ENCODE assay signal across 8 cellular contexts in the genomic region with DNA sequence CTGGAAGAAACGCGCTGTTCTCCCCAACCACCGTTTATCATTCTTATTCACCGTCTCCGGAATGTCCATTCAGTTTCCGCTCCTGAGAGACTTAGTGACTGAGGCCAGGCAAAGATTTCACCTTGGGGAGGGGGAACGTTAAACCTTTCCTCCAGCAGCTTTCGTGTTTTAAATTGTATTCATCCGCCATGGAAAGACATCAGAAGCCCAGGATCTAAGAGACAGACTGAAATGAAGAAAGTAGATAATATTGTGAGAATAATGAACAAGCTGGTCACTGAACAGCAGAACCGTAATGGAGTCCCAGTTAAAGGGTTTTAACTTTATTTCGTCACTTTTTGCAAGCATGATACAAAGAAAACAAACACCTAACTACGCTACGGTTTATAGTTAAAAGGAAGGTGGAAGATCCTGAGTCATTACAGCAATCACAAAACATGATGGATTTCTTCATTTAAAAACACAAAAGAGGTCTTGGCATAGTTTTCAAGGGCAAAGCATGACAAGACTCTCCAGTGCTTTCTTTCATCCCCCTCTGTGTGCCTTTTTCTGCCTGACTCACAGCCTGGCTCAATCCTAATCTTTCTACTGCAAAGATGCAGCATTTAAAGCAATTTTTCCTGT. TPM values are rescaled to one million over a fixed set of nuclear protein-coding genes. Genes with fewer than 3 reads are reported as not detected.
DNase-seq lines count a peak whose midpoint lies in the region; ATAC-seq and TF ChIP-seq lines count a peak whose summit lies in the region.

No MANE protein-coding gene starts in this region.

- ATAC-seq in GM18511 (IDR thresholded peaks at IDR 0.05; ENCODE audit: unreplicated experiment) = no peak
- ATAC-seq in GM21381 (IDR thresholded peaks at IDR 0.05; ENCODE audit: unreplicated experiment) = no peak

- no peaks in the 10 kb centered on the region for H3K9me3 ChIP-seq in breast epithelium

- H3K9me3 Mint-ChIP-seq in IgD-negative memory B cell (no peaks in the 10 kb centered on the region), type B pancreatic cell (no peaks in the 10 kb centered on the region)

- H3K27ac Mint-ChIP-seq in IgD-negative memory B cell (peak overlapping the region; percentile 72 to 94 (median 84)), type B pancreatic cell (peak overlapping the region; percentile 98)

- H3K27me3 Mint-ChIP-seq in IgD-negative memory B cell (peaks cover 2% of the 10 kb centered on the region), type B pancreatic cell (no peaks in the 10 kb centered on the region)

- H3K4me3 Mint-ChIP-seq in IgD-negative memory B cell (peak overlapping the region; percentile 91 to 97 (median 95)), type B pancreatic cell (peak overlapping the region; percentile 99)

- peak; percentile 38 for DNase-seq in Daoy (ENCODE audit: low read depth)
- DNase-seq in breast epithelium (ENCODE audit: low spot score in 2 of 2) = no peak
- DNase-seq in lower leg skin (ENCODE audit: low spot score in 2 of 2) = no peak
- no peak for DNase-seq in type B pancreatic cell (ENCODE audit: extremely low spot score, unreplicated experiment)
- DNase-seq in NCI-H2171 (lab: John Stamatoyannopoulos, UW) = no peak

- H3K36me3 Mint-ChIP-seq in IgD-negative memory B cell = no peaks in the 10 kb centered on the region
- no peaks in the 10 kb centered on the region for H3K36me3 Mint-ChIP-seq in type B pancreatic cell

- no peak for TF ChIP-seq CTCF in breast epithelium (IDR thresholded peaks at IDR 0.05)
- TF ChIP-seq CTCF in lower leg skin (IDR thresholded peaks at IDR 0.05) = no peak
- no peak for TF ChIP-seq CTCF in type B pancreatic cell (conservative IDR thresholded peaks at IDR 0.05)

- H3K4me1 ChIP-seq in breast epithelium = peaks cover 0 to 15% of the 10 kb centered on the region in 2 donors

- intact Hi-C loops in breast epithelium (cut with DNase I; ENCODE audit: low total_unique reads) = no loop called here
- intact Hi-C loops in lower leg skin (cut with DNase I; ENCODE audit: low total_unique reads) = no loop called here

- H3K4me1 Mint-ChIP-seq in IgD-negative memory B cell (peaks cover 10 to 32% (median 13%) of the 10 kb centered on the region in 3 donors), type B pancreatic cell (ENCODE audit: unreplicated experiment) (peaks cover 45% of the 10 kb centered on the region)

- peak overlapping the region; percentile 99 for H3K27ac ChIP-seq in breast epithelium

- TF ChIP-seq POLR2A in breast epithelium (IDR thresholded peaks at IDR 0.05) (no peak), lower leg skin (IDR thresholded peaks at IDR 0.05) (peak in 1 of 2 donors; percentile 16)

- H3K4me3 ChIP-seq in breast epithelium (peak overlapping the region; percentile 87 to 94 (median 92)), lower leg skin (ENCODE audit: low read depth, poor library complexity, severe bottlenecking) (peak overlapping the region; percentile 14)

- no peaks in the 10 kb centered on the region for H3K36me3 ChIP-seq in breast epithelium

- no peaks in the 10 kb centered on the region for H3K27me3 ChIP-seq in breast epithelium

- WGBS in lower leg skin, 2 donors = 3 to 4% methylated on average over 13 of the region's 13 CpGs

RNA-seq across cellular contexts. Expression of gene SLC19A2, which starts 0.6 kb away (rescaled TPM):
- 9.8 and 11.3 TPM in 2 replicates for total RNA-seq in Daoy (2014; rRNA removed; shearing (Covaris generic))
- polyA plus RNA-seq in IgD-negative memory B cell = 0.16 TPM
- total RNA-seq in breast epithelium (10 to 100 TPM; 34.7 to 71.8 (median 64.2) TPM), lower leg skin (10 to 100 TPM; 25.2 to 37.4 (median 35.1) TPM), type B pancreatic cell (ENCODE audit: low replicate concordance) (19.4 and 28.1 TPM in 2 replicates)

RNA-seq across cellular contexts. Expression of gene CCDC181, which starts 59.1 kb away (rescaled TPM):
- total RNA-seq in Daoy (2014; rRNA removed; shearing (Covaris generic)) = 8.5 and 10.1 TPM in 2 replicates
- not detected for polyA plus RNA-seq in IgD-negative memory B cell
- under 1 TPM in 2 of 3 donors, not detected in 1; 0.66 to 0.73 TPM for total RNA-seq in breast epithelium
- total RNA-seq in lower leg skin = not detected
- total RNA-seq in type B pancreatic cell (ENCODE audit: low replicate concordance) = 0.90 and 3.5 TPM in 2 replicates
